In genomic region chr12:94616217-94616729, GRCh38 we compare ENCODE assay signal across 10 cellular contexts. TPM values are rescaled to one million over a fixed set of nuclear protein-coding genes. Genes with fewer than 3 reads are reported as not detected.
DNase-seq lines count a peak whose midpoint lies in the region; ATAC-seq and TF ChIP-seq lines count a peak whose summit lies in the region.
"Had no signal": no experiment of that assay in that cellular context is flagged by ENCODE, and none has a peak within 500 bp of the region (broad histone marks: within the 10 kb centered on the region; RNA-seq: fewer than 3 reads in every experiment).

No MANE protein-coding gene starts in this region.

- in situ Hi-C loops in brain microvascular endothelial cell (cut with HindIII; ENCODE audit: low pct_ligation_motif_present, low sequenced_read_pairs), result no loop called here

- peaks cover 0 to under 1% of the 10 kb centered on the region in 2 donors for H3K4me1 ChIP-seq in aorta (ENCODE audit: control insufficient read depth in 1 of 2, insufficient read depth in 2 of 2, low read length in 2 of 2)

- DNase-seq in HCEC 1CT, result peak; percentile 28
- no peak for DNase-seq in brain microvascular endothelial cell
- peak; percentile 81 for DNase-seq in inferior parietal cortex (ENCODE audit: extremely low spot score)
- DNase-seq in renal cortical epithelial cell (ENCODE audit: low read depth), result peak; percentile 74
- DNase-seq in aorta, result no peak
- no peak for DNase-seq in NOMO-1 treated with dmso at 0.1 percent for 144 hours (lab: John Stamatoyannopoulos, UW; ENCODE audit: unreplicated experiment)
- DNase-seq: activated naive CD4-positive, alpha-beta T cell treated with anti-CD3 and anti-CD28 coated beads, Interleukin-2, amount 50 U/mL, for 16 hours; DMS53 had no signal

- no peak for ATAC-seq in HG03432 (IDR thresholded peaks at IDR 0.05; ENCODE audit: unreplicated experiment)
- ATAC-seq in aorta (ENCODE audit: low FRiP score), result no peak
- ATAC-seq in HG02884 (IDR thresholded peaks at IDR 0.05; ENCODE audit: unreplicated experiment), result no peak

- no peaks in the 10 kb centered on the region for H3K9me3 ChIP-seq in aorta (ENCODE audit: control insufficient read depth, low read length)

- H3K27me3 ChIP-seq in brain microvascular endothelial cell (replicated peaks) (no peaks in the 10 kb centered on the region), aorta (ENCODE audit: control insufficient read depth in 1 of 2, insufficient read depth in 2 of 2, low read length in 1 of 2) (no peaks in the 10 kb centered on the region)

- intact Hi-C loops in aorta (cut with DNase I), result no loop called here

- H3K36me3 ChIP-seq in brain microvascular endothelial cell (replicated peaks) (no peaks in the 10 kb centered on the region), aorta (ENCODE audit: control insufficient read depth in 1 of 2, insufficient read depth in 2 of 2, low read length in 1 of 2) (no peaks in the 10 kb centered on the region)

- TF ChIP-seq CTCF in brain microvascular endothelial cell (IDR thresholded peaks at IDR 0.05; ENCODE audit: low read depth, low read length, missing control alignments), result peak; percentile 43

- 84 to 87% methylated on average over 11 of the region's 11 CpGs for WGBS in aorta, 2 donors

- peak overlapping the region; percentile 47 for H3K27ac ChIP-seq in brain microvascular endothelial cell
- no peak overlapping the region for H3K27ac ChIP-seq in aorta (ENCODE audit: low read depth in 1 of 2, low read length in 2 of 2)

- H3K4me3 ChIP-seq in brain microvascular endothelial cell (ENCODE audit: low read depth, low read length) (no peak overlapping the region), aorta (ENCODE audit: low read length in 2 of 2) (no peak overlapping the region)

RNA-seq across cellular contexts. Expression of gene TMCC3, which starts 34.1 kb away (rescaled TPM):
- total RNA-seq in renal cortical epithelial cell (10.3 and 19.4 TPM in 2 replicates), aorta (10 to 100 TPM; 15.5 to 16.8 TPM)
- polyA plus RNA-seq in aorta, result 1 to 10 TPM in 1 of 2 donors, under 1 TPM in 1; 0.74 to 9.5 TPM

Comparison
In these comparisons a context has a peak if more than half of its experiments do, and no peak if none do; other contexts are left out.
1. DNase-seq: peak in HCEC 1CT (single experiment), inferior parietal cortex (single experiment) and renal cortical epithelial cell (single experiment); none in brain microvascular endothelial cell (single experiment), aorta (0 of 2) and NOMO-1 treated with dmso at 0.1 percent for 144 hours (single experiment).